ENCODE assay signal across 13 cellular contexts in genomic region chr19:51630280-51630679, GRCh38. TPM values are rescaled to one million over a fixed set of nuclear protein-coding genes. Genes with fewer than 3 reads are reported as not detected.
DNase-seq lines count a peak whose midpoint lies in the region; ATAC-seq, FAIRE-seq and TF ChIP-seq lines count a peak whose summit lies in the region.
"Not testable (repeated sequence)": the region's sequence is repeated elsewhere in the genome, so short reads cannot be mapped to it uniquely, and the experiment has no call there.
"Had no signal": no experiment of that assay in that cellular context is flagged by ENCODE, and none has a peak within 500 bp of the region (broad histone marks: within the 10 kb centered on the region; RNA-seq: fewer than 3 reads in every experiment).

Gene SIGLEC5, minus strand, starts transcription at chr19:51630401. Its CDS starts 66 bp downstream, at chr19:51630335.

- H3K36me3 ChIP-seq in GM12878 (ENCODE audit: control insufficient read depth in 2 of 2, insufficient read depth in 2 of 2, low read length in 1 of 2); heart left ventricle; right lobe of liver: not testable (repeated sequence)
- peaks cover 0 to 37% (median 4%) of the 10 kb centered on the region in 6 donors for H3K36me3 ChIP-seq in spleen

- H3K4me1 ChIP-seq in GM12878 (ENCODE audit: control insufficient read depth, insufficient read depth, low read length); heart left ventricle; right lobe of liver: not testable (repeated sequence)
- peaks cover 0 to 59% (median 15%) of the 10 kb centered on the region in 6 donors for H3K4me1 ChIP-seq in spleen

- RAD21 ChIA-PET in GM12878 (lab: Charles Lee; ENCODE audit: unreplicated experiment) = interaction anchor here (1.1 kb wide), 1 partner anchor 27 kb away, joined by 4 read pairs; no protein-coding TSS in a partner anchor

- not testable (repeated sequence) for H3K27ac ChIP-seq in GM12878 (ENCODE audit: control insufficient read depth, insufficient read depth); heart left ventricle; right lobe of liver
- peak within 1 kb of the TSS in 3 of 8 donors; percentile 43 to 92 (median 78) for H3K27ac ChIP-seq in spleen

- ATAC-seq in GM12878 (peak; percentile 60), heart left ventricle (peak in 3 of 4 donors; percentile 60 to 84 (median 71)), right lobe of liver (peak; percentile 61 to 75 (median 66)), naive B cell (ENCODE audit: low read depth in 2 of 2) (peak; percentile 94 to 97)

- in situ Hi-C loops in GM12878 (cut with MboI) = not testable (repeated sequence)

- FAIRE-seq in GM12878 (lab: Jason Lieb, UNC) = peak; percentile 44

- not testable (repeated sequence) for TF ChIP-seq RAD21 in GM12878 (IDR thresholded peaks at IDR 0.05; ENCODE audit: insufficient read depth, low read depth, low read length)

- intact Hi-C loops in GM12878 (cut with micrococcal nuclease; ENCODE audit: unreplicated experiment); right lobe of liver (cut with DNase I); spleen (cut with DNase I; ENCODE audit: low total_unique reads): not testable (repeated sequence)
- intact Hi-C loops in heart left ventricle (cut with DNase I) = loop anchor here in 1 of 10 donors (10.0 kb wide), 1 partner anchor 95 kb away; the partner anchor contains the start of gene SIGLEC6

- H3K27me3 Mint-ChIP-seq in naive B cell = not testable (repeated sequence)

- peak; percentile 13 for DNase-seq in GDM1 (lab: John Stamatoyannopoulos, UW)
- DNase-seq in NB4 (ENCODE audit: low read depth) = peak; percentile 52
- not testable (repeated sequence) for DNase-seq in GM12878 (ENCODE audit: low read depth, low spot score)
- peak in 1 of 5 donors; percentile 39 for DNase-seq in heart left ventricle
- DNase-seq in right lobe of liver = peak in 2 of 3 donors; percentile 46 to 65
- peak; percentile 51 for DNase-seq in naive B cell
- DNase-seq in spleen = peak; percentile 87

- CTCF ChIA-PET in GM12878 (lab: Yijun Ruan, JAX) = interaction anchor here (0.5 to 1.1 kb wide), 2 partner anchors 10 to 163 kb away, joined by 3 read pairs; no protein-coding TSS in a partner anchor

- H4K20me1 ChIP-seq in GM12878 (ENCODE audit: control insufficient read depth, insufficient read depth) = not testable (repeated sequence)

- SMC1A ChIA-PET in GM12878 (lab: Charles Lee; ENCODE audit: uncharacterized antibody, unreplicated experiment) = not testable (repeated sequence)

- not testable (repeated sequence) for H2AFZ ChIP-seq in GM12878 (ENCODE audit: control insufficient read depth, low read depth, low read length)

- H3K79me2 ChIP-seq in GM12878 (ENCODE audit: control insufficient read depth, insufficient read depth, low read length) = not testable (repeated sequence)

- H3K9me3 Mint-ChIP-seq in naive B cell = not testable (repeated sequence)

- peak within 1 kb of the TSS; percentile 50 for H3K4me3 ChIP-seq in NB4 (ENCODE audit: low read depth, low read length)
- H3K4me3 ChIP-seq in GM12878, heart left ventricle, right lobe of liver: not testable (repeated sequence)
- H3K4me3 ChIP-seq in spleen = peak within 1 kb of the TSS in 4 of 8 donors; percentile 29 to 51 (median 34)

- H3K9ac ChIP-seq in GM12878 (ENCODE audit: control insufficient read depth, insufficient read depth, low read length) = not testable (repeated sequence)

- H3K36me3 Mint-ChIP-seq in naive B cell = peaks cover 5 to 25% of the 10 kb centered on the region in 2 donors

- POLR2A ChIA-PET in GM12878 (lab: Charles Lee) = not testable (repeated sequence)

- peak within 1 kb of the TSS; percentile 24 to 95 (median 90) for H3K4me3 Mint-ChIP-seq in naive B cell

- peak within 1 kb of the TSS in 5 of 6 donors; percentile 95 to 99 (median 98) for H3K27ac Mint-ChIP-seq in naive B cell

- not testable (repeated sequence) for BruUV-seq in GM12878 (replicated peaks; lab: Mats Ljungman, UMichigan)

- H3K9me3 ChIP-seq in GM12878 (replicated peaks; ENCODE audit: control insufficient read depth, insufficient read depth, low read length); heart left ventricle; right lobe of liver; spleen: not testable (repeated sequence)

- not testable (repeated sequence) for TF ChIP-seq POLR2A in NB4 (IDR thresholded peaks at IDR 0.05; ENCODE audit: extremely low read depth, insufficient read length); GM12878 (IDR thresholded peaks at IDR 0.05; ENCODE audit: low read depth, low read length); heart left ventricle (IDR thresholded peaks at IDR 0.05); right lobe of liver (IDR thresholded peaks at IDR 0.05); spleen (IDR thresholded peaks at IDR 0.05)

- 0% methylated on average over 4 of the region's 13 CpGs for WGBS in GM12878 (ENCODE audit: insufficient coverage, insufficient replicate concordance, low lambda C conversion rate, missing lambda C conversion rate)
- WGBS in heart left ventricle, 4 donors = 56 to 61% (median 57%) methylated on average over 6 to 10 of the region's 13 CpGs; no CpG with 5 or more reads in 1 of the 4 donors
- no CpG with 5 or more reads among the region's 13 CpGs for WGBS in right lobe of liver (ENCODE audit: insufficient coverage, low coverage, low lambda C conversion rate, missing lambda C conversion rate)
- 13 to 22% (median 16%) methylated on average over 1 to 10 of the region's 13 CpGs for WGBS in spleen, 5 donors

- not testable (repeated sequence) for H3K4me2 ChIP-seq in GM12878 (ENCODE audit: control insufficient read depth, insufficient read depth)

- H3K4me1 Mint-ChIP-seq in naive B cell = peaks cover 39 to 59% (median 43%) of the 10 kb centered on the region in 3 donors

- not testable (repeated sequence) for H3K27me3 ChIP-seq in GM12878 (replicated peaks in 1 of 2; ENCODE audit: control insufficient read depth in 2 of 2, insufficient read depth in 2 of 2, low read length in 1 of 2); heart left ventricle; right lobe of liver; spleen (replicated peaks in 1 of 7)

- not testable (repeated sequence) for TF ChIP-seq EP300 in GM12878 (IDR thresholded peaks at IDR 0.05; ENCODE audit: borderline replicate concordance in 1 of 2, control insufficient read depth in 1 of 2, low read depth in 2 of 2, low read length in 2 of 2)

- not testable (repeated sequence) for TF ChIP-seq CTCF in NB4 (IDR thresholded peaks at IDR 0.05; ENCODE audit: low read depth, low read length); GM12878 (IDR thresholded peaks at IDR 0.05 in 2 of 3, conservative IDR thresholded peaks at IDR 0.05 in 1 of 3; ENCODE audit: control insufficient read depth in 2 of 3, extremely low read depth in 1 of 3, insufficient read depth in 1 of 3, low read depth in 3 of 3, low read length in 3 of 3); heart left ventricle (IDR thresholded peaks at IDR 0.05); right lobe of liver (IDR thresholded peaks at IDR 0.05); spleen (IDR thresholded peaks at IDR 0.05 in 8 of 11, conservative IDR thresholded peaks at IDR 0.05 in 3 of 11)

TF ChIP-seq in GM12878, 131 proteins besides CTCF, POLR2A, EP300 and RAD21:
- TF ChIP-seq BHLHE40 (IDR thresholded peaks at IDR 0.05; ENCODE audit: borderline replicate concordance in 1 of 2, low read depth in 2 of 2, low read length in 1 of 2) = peak in 1 of 2 experiments; percentile 78; a peak in 2 of 4 replicates

RNA-seq across cellular contexts. Expression of gene SIGLEC5, which starts in this region (rescaled TPM):
- not detected in 2 replicates for total RNA-seq in GM12878 (2013; cell fraction: nucleolus; rRNA removed)
- total RNA-seq in GM12878 (2014; rRNA removed) (1.9 and 2.5 TPM in 2 replicates), GM12878 (2014; rRNA removed; fragmentation: Illumina TruSeq; extraction: Trizol) (1.2 and 1.5 TPM in 2 replicates), GM12878 (2021) (1.1 TPM in 1 of 2 replicates, not detected in the other), heart left ventricle (1 to 10 TPM in 1 of 9 donors, under 1 TPM in 4, not detected in 4; 0.16 to 1.3 (median 0.24) TPM), right lobe of liver (1 to 10 TPM in 1 of 6 experiments, under 1 TPM in 2, not detected in 3; 0.89 to 1.1 (median 0.92) TPM), spleen (10 to 100 TPM in 1 of 7 donors, 1 to 10 TPM in 4, not detected in 2; 5.9 to 12.9 (median 9.8) TPM)
- not detected for polyA plus RNA-seq in GM12878 (2011; ENCODE audit: low read depth)
- polyA plus RNA-seq in GM12878 (2011; rRNA removed) (0.45 TPM in 1 of 2 replicates, not detected in the other), GM12878 (2014; fragmentation: Illumina TruSeq; extraction: Trizol) (0.44 and 1.4 TPM in 2 replicates), GM12878 (2014; fragmentation: Nextera tagmentation; extraction: Ambion mirVana) (under 1 TPM; 0.05 to 0.06 TPM), GM12878 (2014; rRNA removed) (not detected in 2 replicates), GM12878 (2016; fragmentation: Nextera tagmentation; extraction: Ambion mirVana) (1 to 10 TPM; 1.6 to 1.8 TPM), heart left ventricle (under 1 TPM in 1 of 2 donors, not detected in 1; 0.15 TPM), naive B cell (ENCODE audit: low read depth in 6 of 6) (1 to 10 TPM in 1 of 6 donors, not detected in 5; 3.7 TPM), spleen (not detected)
- polyA plus RNA-seq in GM12878 (2011; cell fraction: cytosol; rRNA removed) = 0.30 TPM in 1 of 2 replicates, not detected in the other
- polyA plus RNA-seq in GM12878 (2011; cell fraction: nucleus; rRNA removed) = not detected in 2 replicates
- 0.14 and 0.42 TPM in 2 replicates for polyA plus RNA-seq in GM12878 (2012)
- polyA minus RNA-seq in GM12878 (2011; rRNA and poly(A)+ RNA removed) = 0.88 TPM in 1 of 2 replicates, not detected in the other
- polyA minus RNA-seq in GM12878 (2011; cell fraction: cytosol; rRNA and poly(A)+ RNA removed) = 1.2 and 2.0 TPM in 2 replicates
- 1.3 and 2.1 TPM in 2 replicates for polyA minus RNA-seq in GM12878 (2011; cell fraction: nucleus; rRNA and poly(A)+ RNA removed)
- total RNA-seq: A172, Daoy, H4, IMR-90, M059J had no signal
- polyA plus RNA-seq: AG04450, IMR-90 had no signal
